8 cellular contexts compared by ENCODE assay signal in the genomic region with DNA sequence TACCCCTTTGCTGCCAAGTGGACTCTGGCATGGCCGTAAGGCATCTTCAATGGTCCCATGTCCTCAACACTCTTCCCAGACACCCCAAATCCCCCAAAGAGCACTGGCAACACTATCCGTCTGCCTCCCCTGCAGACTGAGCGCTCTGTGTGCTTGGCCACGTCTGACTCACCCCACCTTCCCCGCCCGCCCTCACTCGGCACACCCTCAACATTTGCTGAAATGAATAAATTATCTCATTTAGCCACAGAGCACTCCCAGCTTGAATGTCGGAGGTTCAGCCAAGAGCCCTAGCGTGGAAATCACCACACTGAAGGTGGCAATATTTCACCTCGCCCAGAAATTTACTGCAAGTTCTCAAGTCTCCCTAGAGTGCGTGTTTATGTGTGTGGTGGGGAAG. TPM values are rescaled to one million over a fixed set of nuclear protein-coding genes. Genes with fewer than 3 reads are reported as not detected.
DNase-seq lines count a peak whose midpoint lies in the region; ATAC-seq and TF ChIP-seq lines count a peak whose summit lies in the region.

No MANE protein-coding gene starts in this region.

- no peak for TF ChIP-seq CTCF in HEK293 (tag by site-specific recombination; IDR thresholded peaks at IDR 0.05)
- no peak for TF ChIP-seq CTCF in epithelial cell of proximal tubule (conservative IDR thresholded peaks at IDR 0.05; ENCODE audit: low read depth, low read length)
- TF ChIP-seq CTCF in GM10248 (IDR thresholded peaks at IDR 0.05; ENCODE audit: control extremely low read depth, extremely low read depth, low read depth, missing control alignments), result no peak

- CTCF ChIA-PET in HEK293 (lab: Yijun Ruan, JAX) (interaction anchor here (0.6 to 0.7 kb wide), 3 partner anchors 11 to 226 kb away, joined by 3 to 4 read pairs (median 4); no protein-coding TSS in a partner anchor), GM10248 (lab: Yijun Ruan, JAX) (interaction anchor here (1.8 kb wide), 1 partner anchor 20 kb away, joined by 5 read pairs; no protein-coding TSS in a partner anchor)

- ATAC-seq in GM21390 (IDR thresholded peaks at IDR 0.05; ENCODE audit: unreplicated experiment), result no peak

- peak; percentile 63 for DNase-seq in activated CD4-positive, alpha-beta T cell treated with anti-CD3 and anti-CD28 coated beads for 48 hours
- DNase-seq in epithelial cell of proximal tubule (ENCODE audit: low read depth) (peak; percentile 29), NCI-H2227 treated with DMSO at 0.1 percent for 48 hours (lab: John Stamatoyannopoulos, UW) (no peak), GM10248 (ENCODE audit: extremely low spot score) (no peak), NOMO-1 (lab: John Stamatoyannopoulos, UW; ENCODE audit: unreplicated experiment in 2 of 2) (no peak)
- DNase-seq in stimulated activated CD4-positive, alpha-beta T cell treated with anti-CD3 and anti-CD28 coated beads, Interleukin-1b, Interleukin-23, amount 100 ng/mL, for 48 hours, result peak; percentile 42

- H3K4me3 ChIP-seq in HEK293 (ENCODE audit: low read depth, low read length) (no peak overlapping the region), epithelial cell of proximal tubule (ENCODE audit: low read depth, low read length) (no peak overlapping the region)

- no peaks in the 10 kb centered on the region for H3K36me3 ChIP-seq in HEK293 (ENCODE audit: control insufficient read depth in 2 of 2, insufficient read depth in 1 of 2, low read length in 2 of 2)

- POLR2A ChIA-PET in HEK293 (lab: Yijun Ruan, JAX), result no interaction called here
- POLR2A ChIA-PET in GM10248 (lab: Yijun Ruan, JAX), result no interaction called here

- H3K4me1 ChIP-seq in HEK293 (ENCODE audit: control insufficient read depth, insufficient read depth, low read length), result peaks cover 17% of the 10 kb centered on the region

- no peaks in the 10 kb centered on the region for H3K9me3 ChIP-seq in HEK293 (ENCODE audit: control insufficient read depth, insufficient read depth, low read depth, low read length)

- no peak overlapping the region for H3K27ac ChIP-seq in HEK293 (ENCODE audit: extremely low read depth, low read depth, low read length)

TF ChIP-seq in HEK293, 187 proteins besides CTCF, POLR2A, EP300 and RAD21:
- TF ChIP-seq, protein P1, sequence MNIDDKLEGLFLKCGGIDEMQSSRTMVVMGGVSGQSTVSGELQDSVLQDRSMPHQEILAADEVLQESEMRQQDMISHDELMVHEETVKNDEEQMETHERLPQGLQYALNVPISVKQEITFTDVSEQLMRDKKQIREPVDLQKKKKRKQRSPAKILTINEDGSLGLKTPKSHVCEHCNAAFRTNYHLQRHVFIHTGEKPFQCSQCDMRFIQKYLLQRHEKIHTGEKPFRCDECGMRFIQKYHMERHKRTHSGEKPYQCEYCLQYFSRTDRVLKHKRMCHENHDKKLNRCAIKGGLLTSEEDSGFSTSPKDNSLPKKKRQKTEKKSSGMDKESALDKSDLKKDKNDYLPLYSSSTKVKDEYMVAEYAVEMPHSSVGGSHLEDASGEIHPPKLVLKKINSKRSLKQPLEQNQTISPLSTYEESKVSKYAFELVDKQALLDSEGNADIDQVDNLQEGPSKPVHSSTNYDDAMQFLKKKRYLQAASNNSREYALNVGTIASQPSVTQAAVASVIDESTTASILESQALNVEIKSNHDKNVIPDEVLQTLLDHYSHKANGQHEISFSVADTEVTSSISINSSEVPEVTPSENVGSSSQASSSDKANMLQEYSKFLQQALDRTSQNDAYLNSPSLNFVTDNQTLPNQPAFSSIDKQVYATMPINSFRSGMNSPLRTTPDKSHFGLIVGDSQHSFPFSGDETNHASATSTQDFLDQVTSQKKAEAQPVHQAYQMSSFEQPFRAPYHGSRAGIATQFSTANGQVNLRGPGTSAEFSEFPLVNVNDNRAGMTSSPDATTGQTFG (tag by site-specific recombination; IDR thresholded peaks at IDR 0.05; ENCODE audit: borderline replicate concordance), result no peak
- TF ChIP-seq WT1 (tag by site-specific recombination; IDR thresholded peaks at IDR 0.05) (0 out of 2 replicates have a peak, but pooled peaks have one; percentile 15), ZNF747 (tag by site-specific recombination; IDR thresholded peaks at IDR 0.05) (no peak), KLF1 (tag by site-specific recombination; IDR thresholded peaks at IDR 0.05) (peak; percentile 65), ZNF664 (tag by site-specific recombination; IDR thresholded peaks at IDR 0.05) (peak; percentile 92), ZNF707 (tag by site-specific recombination; IDR thresholded peaks at IDR 0.05) (no peak), ZNF677 (tag by site-specific recombination; IDR thresholded peaks at IDR 0.05) (no peak), REPIN1 (tag by site-specific recombination; IDR thresholded peaks at IDR 0.05; ENCODE audit: low read depth) (no peak), ZBTB48 (tag by site-specific recombination; IDR thresholded peaks at IDR 0.05) (no peak), ZBTB17 (tag by site-specific recombination; IDR thresholded peaks at IDR 0.05) (0 out of 2 replicates have a peak, but pooled peaks have one; percentile 4), SETDB1 (IDR thresholded peaks at IDR 0.05; ENCODE audit: insufficient read length, low read length) (no peak)
- TF ChIP-seq, protein P2, sequence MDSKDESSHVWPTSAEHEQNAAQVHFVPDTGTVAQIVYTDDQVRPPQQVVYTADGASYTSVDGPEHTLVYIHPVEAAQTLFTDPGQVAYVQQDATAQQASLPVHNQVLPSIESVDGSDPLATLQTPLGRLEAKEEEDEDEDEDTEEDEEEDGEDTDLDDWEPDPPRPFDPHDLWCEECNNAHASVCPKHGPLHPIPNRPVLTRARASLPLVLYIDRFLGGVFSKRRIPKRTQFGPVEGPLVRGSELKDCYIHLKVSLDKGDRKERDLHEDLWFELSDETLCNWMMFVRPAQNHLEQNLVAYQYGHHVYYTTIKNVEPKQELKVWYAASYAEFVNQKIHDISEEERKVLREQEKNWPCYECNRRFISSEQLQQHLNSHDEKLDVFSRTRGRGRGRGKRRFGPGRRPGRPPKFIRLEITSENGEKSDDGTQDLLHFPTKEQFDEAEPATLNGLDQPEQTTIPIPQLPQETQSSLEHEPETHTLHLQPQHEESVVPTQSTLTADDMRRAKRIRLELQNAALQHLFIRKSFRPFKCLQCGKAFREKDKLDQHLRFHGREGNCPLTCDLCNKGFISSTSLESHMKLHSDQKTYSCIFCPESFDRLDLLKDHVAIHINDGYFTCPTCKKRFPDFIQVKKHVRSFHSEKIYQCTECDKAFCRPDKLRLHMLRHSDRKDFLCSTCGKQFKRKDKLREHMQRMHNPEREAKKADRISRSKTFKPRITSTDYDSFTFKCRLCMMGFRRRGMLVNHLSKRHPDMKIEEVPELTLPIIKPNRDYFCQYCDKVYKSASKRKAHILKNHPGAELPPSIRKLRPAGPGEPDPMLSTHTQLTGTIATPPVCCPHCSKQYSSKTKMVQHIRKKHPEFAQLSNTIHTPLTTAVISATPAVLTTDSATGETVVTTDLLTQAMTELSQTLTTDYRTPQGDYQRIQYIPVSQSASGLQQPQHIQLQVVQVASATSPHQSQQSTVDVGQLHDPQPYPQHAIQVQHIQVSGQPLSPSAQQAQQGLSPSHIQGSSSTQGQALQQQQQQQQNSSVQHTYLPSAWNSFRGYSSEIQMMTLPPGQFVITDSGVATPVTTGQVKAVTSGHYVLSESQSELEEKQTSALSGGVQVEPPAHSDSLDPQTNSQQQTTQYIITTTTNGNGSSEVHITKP (tag by site-specific recombination; IDR thresholded peaks at IDR 0.05), result no peak
- TF ChIP-seq, protein P3, sequence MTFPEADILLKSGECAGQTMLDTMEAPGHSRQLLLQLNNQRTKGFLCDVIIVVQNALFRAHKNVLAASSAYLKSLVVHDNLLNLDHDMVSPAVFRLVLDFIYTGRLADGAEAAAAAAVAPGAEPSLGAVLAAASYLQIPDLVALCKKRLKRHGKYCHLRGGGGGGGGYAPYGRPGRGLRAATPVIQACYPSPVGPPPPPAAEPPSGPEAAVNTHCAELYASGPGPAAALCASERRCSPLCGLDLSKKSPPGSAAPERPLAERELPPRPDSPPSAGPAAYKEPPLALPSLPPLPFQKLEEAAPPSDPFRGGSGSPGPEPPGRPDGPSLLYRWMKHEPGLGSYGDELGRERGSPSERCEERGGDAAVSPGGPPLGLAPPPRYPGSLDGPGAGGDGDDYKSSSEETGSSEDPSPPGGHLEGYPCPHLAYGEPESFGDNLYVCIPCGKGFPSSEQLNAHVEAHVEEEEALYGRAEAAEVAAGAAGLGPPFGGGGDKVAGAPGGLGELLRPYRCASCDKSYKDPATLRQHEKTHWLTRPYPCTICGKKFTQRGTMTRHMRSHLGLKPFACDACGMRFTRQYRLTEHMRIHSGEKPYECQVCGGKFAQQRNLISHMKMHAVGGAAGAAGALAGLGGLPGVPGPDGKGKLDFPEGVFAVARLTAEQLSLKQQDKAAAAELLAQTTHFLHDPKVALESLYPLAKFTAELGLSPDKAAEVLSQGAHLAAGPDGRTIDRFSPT (tag by site-specific recombination; IDR thresholded peaks at IDR 0.05), result peak; percentile 28; the same call in 1 of the 2 replicates

RNA-seq across cellular contexts. Expression of a gene that starts 46.5 kb away (rescaled TPM):
- total RNA-seq in epithelial cell of proximal tubule, result 27.6 and 30.7 TPM in 2 replicates

Comparison
In these comparisons a context has a peak if more than half of its experiments do, and no peak if none do; other contexts are left out.
1. DNase-seq: peak in activated CD4-positive, alpha-beta T cell treated with anti-CD3 and anti-CD28 coated beads for 48 hours (single experiment), epithelial cell of proximal tubule (single experiment) and stimulated activated CD4-positive, alpha-beta T cell treated with anti-CD3 and anti-CD28 coated beads, Interleukin-1b, Interleukin-23, amount 100 ng/mL, for 48 hours (single experiment); none in NCI-H2227 treated with DMSO at 0.1 percent for 48 hours (single experiment), GM10248 (single experiment) and NOMO-1 (0 of 2).